Comparison of ENCODE assay signal across 8 cellular contexts in genomic region chr12:100574262-100575074, GRCh38. TPM values are rescaled to one million over a fixed set of nuclear protein-coding genes. Genes with fewer than 3 reads are reported as not detected.
A peak's percentile ranks its signal among the peaks of the same experiment; 100 is the strongest.
DNase-seq lines count a peak whose midpoint lies in the region; ATAC-seq, FAIRE-seq and TF ChIP-seq lines count a peak whose summit lies in the region.

No MANE protein-coding gene starts in this region.

- H3K9me2 ChIP-seq in PC-9 (ENCODE audit: insufficient read depth), result no peaks in the 10 kb centered on the region

- H2AFZ ChIP-seq in PC-9 (peak overlapping the region; percentile 93), endothelial cell of umbilical vein (ENCODE audit: low read depth, low read length) (peak overlapping the region; percentile 80)

- peaks cover 12% of the 10 kb centered on the region for H3K4me1 ChIP-seq in CD4-positive, CD25-positive, alpha-beta regulatory T cell (ENCODE audit: control insufficient read depth, insufficient read depth, low read length, poor library complexity, severe bottlenecking)
- peaks cover 11% of the 10 kb centered on the region for H3K4me1 ChIP-seq in PC-9 (replicated peaks; ENCODE audit: insufficient read depth)
- peaks cover 34% of the 10 kb centered on the region for H3K4me1 ChIP-seq in endothelial cell of umbilical vein (ENCODE audit: control insufficient read depth, extremely low read depth, insufficient read depth, low read length)
- H3K4me1 ChIP-seq in muscle layer of duodenum (ENCODE audit: control insufficient read depth in 1 of 2, insufficient read depth in 2 of 2, low read length in 2 of 2), result peaks cover 0 to 13% of the 10 kb centered on the region in 2 donors

- H4K20me1 ChIP-seq in PC-9 (ENCODE audit: insufficient read depth) (no peaks in the 10 kb centered on the region), endothelial cell of umbilical vein (replicated peaks; ENCODE audit: control insufficient read depth, extremely low read depth, insufficient read depth, low read length) (no peaks in the 10 kb centered on the region)

- TSS peak; percentile 66 for BruUV-seq in PC-9 (replicated peaks; lab: Mats Ljungman, UMichigan)
- no TSS peak for BruUV-seq in endothelial cell of umbilical vein (replicated peaks; lab: Mats Ljungman, UMichigan)

- H3K36me3 ChIP-seq in CD4-positive, CD25-positive, alpha-beta regulatory T cell (ENCODE audit: control insufficient read depth, insufficient read depth, low read length), result no peaks in the 10 kb centered on the region
- no peaks in the 10 kb centered on the region for H3K36me3 ChIP-seq in PC-9 (ENCODE audit: low read depth)
- peaks cover 0 to 4% of the 10 kb centered on the region in 2 experiments for H3K36me3 ChIP-seq in endothelial cell of umbilical vein (ENCODE audit: control insufficient read depth in 2 of 2, extremely low read depth in 1 of 2, insufficient read depth in 2 of 2, low read length in 2 of 2)
- no peaks in the 10 kb centered on the region for H3K36me3 ChIP-seq in muscle layer of duodenum (ENCODE audit: control insufficient read depth in 1 of 2, insufficient read depth in 2 of 2, low read length in 2 of 2)

- dilution Hi-C loops in endothelial cell of umbilical vein (cut with MboI; ENCODE audit: extremely low pct_ligation_motif_present, low sequenced_read_pairs), result no loop called here

- CTCF ChIA-PET in PC-9 (lab: Charles Lee), result no interaction called here
- CTCF ChIA-PET in endothelial cell of umbilical vein (lab: Charles Lee), result interaction anchor here (1.1 to 2.9 kb wide), 7 partner anchors 10 to 226 kb away, joined by 3 to 13 read pairs (median 5); no protein-coding TSS in a partner anchor

- peak overlapping the region; percentile 53 for H3K4me3 ChIP-seq in CD4-positive, CD25-positive, alpha-beta regulatory T cell (ENCODE audit: low read depth, low read length)
- H3K4me3 ChIP-seq in PC-9 (peak overlapping the region; percentile 82), endothelial cell of umbilical vein (replicated peaks in 1 of 3; ENCODE audit: insufficient read depth in 1 of 3, low read depth in 1 of 3, low read length in 3 of 3) (peak overlapping the region; percentile 24 to 89 (median 87)), muscle layer of duodenum (ENCODE audit: low read depth in 1 of 2, low read length in 2 of 2) (peak overlapping the region; percentile 80 to 81)

- no peak for ATAC-seq in CD4-positive, CD25-positive, alpha-beta regulatory T cell (ENCODE audit: low read depth in 2 of 2)
- peak; percentile 7 for ATAC-seq in GM21737 (IDR thresholded peaks at IDR 0.05; ENCODE audit: unreplicated experiment)

- H3K9ac ChIP-seq in endothelial cell of umbilical vein (replicated peaks; ENCODE audit: extremely low read depth, insufficient read depth, low read length), result peak overlapping the region; percentile 88

- peak; percentile 43 for FAIRE-seq in endothelial cell of umbilical vein (lab: Jason Lieb, UNC)

- no peaks in the 10 kb centered on the region for H3K36me3 Mint-ChIP-seq in CD4-positive, CD25-positive, alpha-beta regulatory T cell

- no peak overlapping the region for H3K27ac Mint-ChIP-seq in CD4-positive, CD25-positive, alpha-beta regulatory T cell

- H3K9me3 ChIP-seq in CD4-positive, CD25-positive, alpha-beta regulatory T cell (ENCODE audit: control insufficient read depth in 2 of 2, low read length in 2 of 2), result no peaks in the 10 kb centered on the region
- H3K9me3 ChIP-seq in PC-9 (ENCODE audit: insufficient read depth, low read depth), result no peaks in the 10 kb centered on the region
- H3K9me3 ChIP-seq in endothelial cell of umbilical vein (replicated peaks; ENCODE audit: control insufficient read depth, insufficient read depth, low read length), result no peaks in the 10 kb centered on the region
- H3K9me3 ChIP-seq in muscle layer of duodenum (ENCODE audit: control insufficient read depth in 1 of 2, low read length in 2 of 2), result no peaks in the 10 kb centered on the region

- peaks cover 0 to 2% (median 0%) of the 10 kb centered on the region in 7 donors for H3K9me3 Mint-ChIP-seq in CD4-positive, CD25-positive, alpha-beta regulatory T cell

- H3F3A ChIP-seq in PC-9 (ENCODE audit: insufficient read depth, low read depth), result no peaks in the 10 kb centered on the region

- H3K27me3 ChIP-seq in CD4-positive, CD25-positive, alpha-beta regulatory T cell (ENCODE audit: control insufficient read depth, insufficient read depth, low read length), result peaks cover 7% of the 10 kb centered on the region
- H3K27me3 ChIP-seq in PC-9 (ENCODE audit: insufficient read depth, low read depth), result no peaks in the 10 kb centered on the region
- no peaks in the 10 kb centered on the region for H3K27me3 ChIP-seq in endothelial cell of umbilical vein (ENCODE audit: control insufficient read depth in 2 of 2, insufficient read depth in 2 of 2, low read length in 2 of 2)
- no peaks in the 10 kb centered on the region for H3K27me3 ChIP-seq in muscle layer of duodenum (ENCODE audit: low read depth, low read length)

- POLR2A ChIA-PET in PC-9 (lab: Charles Lee; ENCODE audit: unreplicated experiment) (interaction anchor here (0.7 kb wide), 1 partner anchor 31 kb away, joined by 10 read pairs; no protein-coding TSS in a partner anchor), endothelial cell of umbilical vein (lab: Charles Lee) (interaction anchor here (0.7 kb wide), 1 partner anchor 32 kb away, joined by 3 read pairs; no protein-coding TSS in a partner anchor)

- H3K4me2 ChIP-seq in PC-9 (peak overlapping the region; percentile 91), endothelial cell of umbilical vein (ENCODE audit: insufficient read depth, low read length) (peak overlapping the region; percentile 87)

- intact Hi-C loops in PC-9 (cut with micrococcal nuclease; ENCODE audit: unreplicated experiment), result loop anchor here (1.0 kb wide), 1 partner anchor 340 kb away; no protein-coding TSS in a partner anchor
- intact Hi-C loops in endothelial cell of umbilical vein (cut with micrococcal nuclease), result loop anchor here (5.0 to 10.0 kb wide), 2 partner anchors 93 to 1120 kb away; partner anchors contain the start of gene CHPT1
- intact Hi-C loops in posterior vena cava (cut with DNase I), result no loop called here

- H3K9me1 ChIP-seq in endothelial cell of umbilical vein (replicated peaks; ENCODE audit: control insufficient read depth, extremely low read depth, insufficient read depth, low read length), result no peaks in the 10 kb centered on the region

- peak overlapping the region; percentile 76 to 95 (median 88) for H3K4me3 Mint-ChIP-seq in CD4-positive, CD25-positive, alpha-beta regulatory T cell

- peaks cover 26% of the 10 kb centered on the region for H3K27me3 Mint-ChIP-seq in CD4-positive, CD25-positive, alpha-beta regulatory T cell

- TF ChIP-seq CTCF in PC-9 (conservative IDR thresholded peaks at IDR 0.05) (no peak), endothelial cell of umbilical vein (IDR thresholded peaks at IDR 0.05; ENCODE audit: extremely low read depth in 1 of 2, insufficient read depth in 1 of 2, low read depth in 1 of 2, low read length in 2 of 2) (no peak)

- H3K4me1 Mint-ChIP-seq in CD4-positive, CD25-positive, alpha-beta regulatory T cell, result peaks cover 0 to 19% (median 10%) of the 10 kb centered on the region in 4 donors

- H3K79me2 ChIP-seq in PC-9 (ENCODE audit: low read depth) (peaks cover 46% of the 10 kb centered on the region), endothelial cell of umbilical vein (ENCODE audit: control insufficient read depth, insufficient read depth, low read length) (peaks cover 52% of the 10 kb centered on the region)

- no peak for TF ChIP-seq POLR2A in endothelial cell of umbilical vein (IDR thresholded peaks at IDR 0.05; ENCODE audit: low read depth, low read length)

- DNase-seq in CD4-positive, CD25-positive, alpha-beta regulatory T cell, result no peak
- peak in 1 of 2 experiments; percentile 62 for DNase-seq in PC-9
- DNase-seq in endothelial cell of umbilical vein (ENCODE audit: low read depth, low spot score), result no peak
- DNase-seq in posterior vena cava (ENCODE audit: low spot score), result no peak
- DNase-seq in NCI-H226, result no peak
- DNase-seq in GM19240 (ENCODE audit: insufficient read length, low spot score), result no peak

- no peak overlapping the region for H3K27ac ChIP-seq in CD4-positive, CD25-positive, alpha-beta regulatory T cell (ENCODE audit: insufficient read depth, low read length, poor library complexity, severe bottlenecking)
- H3K27ac ChIP-seq in PC-9, result peak overlapping the region; percentile 37
- H3K27ac ChIP-seq in endothelial cell of umbilical vein (ENCODE audit: insufficient read depth, low read depth, low read length), result peak overlapping the region; percentile 79
- peak overlapping the region; percentile 74 for H3K27ac ChIP-seq in muscle layer of duodenum (ENCODE audit: low read length)

TF ChIP-seq in endothelial cell of umbilical vein, 7 proteins besides CTCF, POLR2A, EP300 and RAD21:
- TF ChIP-seq EZH2 (IDR thresholded peaks at IDR 0.05; ENCODE audit: borderline replicate concordance, low read depth, low read length, severe bottlenecking) (no peak), POLR2AphosphoS5 (IDR thresholded peaks at IDR 0.05; ENCODE audit: insufficient read depth, low read depth, low read length) (no peak), GATA2 (IDR thresholded peaks at IDR 0.05; ENCODE audit: insufficient read depth, insufficient read length, low read depth, low read length) (no peak), FOS (IDR thresholded peaks at IDR 0.05; ENCODE audit: borderline replicate concordance, insufficient read depth, low read length) (no peak), JUN (IDR thresholded peaks at IDR 0.05; ENCODE audit: borderline replicate concordance, insufficient read depth, insufficient read length, low read depth) (no peak), MYC (IDR thresholded peaks at IDR 0.05; ENCODE audit: low read depth, low read length) (no peak), MAX (IDR thresholded peaks at IDR 0.05; ENCODE audit: insufficient read depth, insufficient read length) (no peak)
TF ChIP-seq in endothelial cell of umbilical vein: peak in this region for 0.

RNA-seq across cellular contexts. Expression of gene GAS2L3, which starts 1.0 kb away (rescaled TPM):
- total RNA-seq in CD4-positive, CD25-positive, alpha-beta regulatory T cell, result 0.12 TPM
- polyA plus RNA-seq in CD4-positive, CD25-positive, alpha-beta regulatory T cell, result not detected
- 28.6 and 31.9 TPM in 2 replicates for total RNA-seq in PC-9 (2021)
- total RNA-seq in endothelial cell of umbilical vein, result 39.9 and 47.1 TPM in 2 replicates
- polyA plus RNA-seq in endothelial cell of umbilical vein, result 6.0 and 6.5 TPM in 2 replicates
- polyA plus RNA-seq in endothelial cell of umbilical vein (2011; cell fraction: cytosol; rRNA removed), result 6.2 and 6.5 TPM in 2 replicates
- 40.7 and 49.8 TPM in 2 replicates for polyA plus RNA-seq in endothelial cell of umbilical vein (2011; cell fraction: nucleus; rRNA removed)
- 14.9 and 21.2 TPM in 2 replicates for polyA plus RNA-seq in endothelial cell of umbilical vein (2012)
- polyA minus RNA-seq in endothelial cell of umbilical vein, result 17.4 and 17.9 TPM in 2 replicates
- 8.7 TPM for polyA minus RNA-seq in endothelial cell of umbilical vein (2011; cell fraction: cytosol; rRNA and poly(A)+ RNA removed)
- polyA minus RNA-seq in endothelial cell of umbilical vein (2011; cell fraction: nucleus; rRNA and poly(A)+ RNA removed), result 54.4 and 68.9 TPM in 2 replicates
- total RNA-seq in posterior vena cava, result 1 to 10 TPM; 6.9 to 9.5 TPM

Comparison
In these comparisons a context has a peak if more than half of its experiments do, and no peak if none do; other contexts are left out.
1. intact Hi-C loops: an anchor here in PC-9 (1.0 kb wide) and endothelial cell of umbilical vein (5.0 to 10.0 kb wide); none called in posterior vena cava.